Comparison of ENCODE assay signal across 1 cellular context in genomic region chr6:28758818-28759235, GRCh38.
TF ChIP-seq lines count a peak whose summit lies in the region.

No MANE protein-coding gene starts in this region.

TF ChIP-seq in A549, 52 proteins besides CTCF, POLR2A, EP300 and RAD21:
- TF ChIP-seq RFX5 (IDR thresholded peaks at IDR 0.05) (no peak), SREBF2 (IDR thresholded peaks at IDR 0.05) (no peak), POLR2AphosphoS2 (conservative IDR thresholded peaks at IDR 0.05; ENCODE audit: low read length) (no peak), TP53 (CRISPR knock-in tag; IDR thresholded peaks at IDR 0.05) (no peak), PBX3 (IDR thresholded peaks at IDR 0.05) (no peak), HOXB5 (CRISPR knock-in tag; IDR thresholded peaks at IDR 0.05) (no peak), E2F6 (IDR thresholded peaks at IDR 0.05; ENCODE audit: borderline replicate concordance, low read depth) (no peak), MAFK (IDR thresholded peaks at IDR 0.05; ENCODE audit: partially characterized antibody) (no peak), REST (IDR thresholded peaks at IDR 0.05) (no peak), SMC3 (IDR thresholded peaks at IDR 0.05) (no peak), CBX2 (IDR thresholded peaks at IDR 0.05; ENCODE audit: borderline replicate concordance, low read depth) (no peak), GATA3 (IDR thresholded peaks at IDR 0.05; ENCODE audit: borderline replicate concordance) (no peak), RNF2 (IDR thresholded peaks at IDR 0.05; ENCODE audit: borderline replicate concordance, low read depth) (no peak)
TF ChIP-seq in A549: peak in this region for 0.
